9 cellular contexts compared by ENCODE assay signal in genomic region chr19:1273263-1274041, GRCh38. TPM values are rescaled to one million over a fixed set of nuclear protein-coding genes. Genes with fewer than 3 reads are reported as not detected.
A peak's percentile ranks its signal among the peaks of the same experiment; 100 is the strongest.
DNase-seq lines count a peak whose midpoint lies in the region; ATAC-seq and TF ChIP-seq lines count a peak whose summit lies in the region.
"Had no signal": no experiment of that assay in that cellular context is flagged by ENCODE, and none has a peak within 500 bp of the region (broad histone marks: within the 10 kb centered on the region; RNA-seq: fewer than 3 reads in every experiment).

No MANE protein-coding gene starts in this region.

- DNase-seq in SK-N-MC (ENCODE audit: low read depth, low spot score) (no peak), fibroblast of lung (ENCODE audit: low read depth in 2 of 2) (no peak), 8988T (no peak), SKM-1 (lab: John Stamatoyannopoulos, UW; ENCODE audit: unreplicated experiment) (no peak), NCI-H446 treated with DMSO at 0.1 percent for 48 hours (lab: John Stamatoyannopoulos, UW) (no peak)

- H3K36me3 ChIP-seq in SK-N-MC (ENCODE audit: insufficient read depth, low read length) (peaks cover 52% of the 10 kb centered on the region), fibroblast of lung (ENCODE audit: control insufficient read depth, insufficient read depth, low read length) (peaks cover 40% of the 10 kb centered on the region), skeletal muscle satellite cell (ENCODE audit: insufficient read depth, low read length) (peaks cover 51% of the 10 kb centered on the region)

- no peak overlapping the region for H3K4me3 ChIP-seq in SK-N-MC
- H3K4me3 ChIP-seq in fibroblast of lung (replicated peaks in 1 of 4; ENCODE audit: control extremely low read depth in 1 of 4, insufficient read depth in 1 of 4, low read depth in 3 of 4, low read length in 4 of 4) = peak overlapping the region in 1 of 4 experiments; percentile 7
- H3K4me3 ChIP-seq in skeletal muscle satellite cell (ENCODE audit: low read length) = no peak overlapping the region

- no peaks in the 10 kb centered on the region for H3K9me3 ChIP-seq in SK-N-MC (ENCODE audit: low read depth, low read length)
- no peaks in the 10 kb centered on the region for H3K9me3 ChIP-seq in fibroblast of lung (ENCODE audit: control insufficient read depth, insufficient read depth, low read depth, low read length)
- no peaks in the 10 kb centered on the region for H3K9me3 ChIP-seq in skeletal muscle satellite cell (replicated peaks; ENCODE audit: low read length)

- H4K20me1 ChIP-seq in fibroblast of lung (ENCODE audit: control insufficient read depth, extremely low read depth, insufficient read depth, low read length) = no peaks in the 10 kb centered on the region

- H3K4me2 ChIP-seq in fibroblast of lung (ENCODE audit: extremely low read depth, insufficient read depth, low read length) = no peak overlapping the region
- H3K4me2 ChIP-seq in skeletal muscle satellite cell (ENCODE audit: low read length) = peak overlapping the region; percentile 96

- no peak overlapping the region for H3K9ac ChIP-seq in SK-N-MC (ENCODE audit: insufficient read length)
- H3K9ac ChIP-seq in fibroblast of lung (ENCODE audit: insufficient read depth, low read length) = peak overlapping the region; percentile 21
- no peak overlapping the region for H3K9ac ChIP-seq in skeletal muscle satellite cell (ENCODE audit: low read depth, low read length)

- no peak overlapping the region for H2AFZ ChIP-seq in fibroblast of lung (ENCODE audit: low read length)

- TF ChIP-seq CTCF in fibroblast of lung (conservative IDR thresholded peaks at IDR 0.05 in 1 of 2, IDR thresholded peaks at IDR 0.05 in 1 of 2; ENCODE audit: low read depth in 1 of 2, low read length in 2 of 2) = no peak

- H3K79me2 ChIP-seq in fibroblast of lung (ENCODE audit: control insufficient read depth, insufficient read depth, low read length) = peaks cover 58% of the 10 kb centered on the region

- TF ChIP-seq POLR2A in GM19099 (IDR thresholded peaks at IDR 0.05; ENCODE audit: extremely low read depth, insufficient read length, low read depth) = peak; percentile 32

- H3K27ac ChIP-seq in SK-N-MC (peak overlapping the region; percentile 98), fibroblast of lung (ENCODE audit: insufficient read depth, low read length) (peak overlapping the region; percentile 22)

- ATAC-seq in HG02571 (IDR thresholded peaks at IDR 0.05; ENCODE audit: unreplicated experiment) = no peak

- H3K4me1 ChIP-seq in fibroblast of lung (ENCODE audit: control insufficient read depth, extremely low read depth, insufficient read depth, low read length) = peaks cover 37% of the 10 kb centered on the region
- peaks cover 67% of the 10 kb centered on the region for H3K4me1 ChIP-seq in skeletal muscle satellite cell (ENCODE audit: control insufficient read depth, insufficient read depth, low read length)

- H3K27me3 ChIP-seq in fibroblast of lung (ENCODE audit: control insufficient read depth, insufficient read depth, low read length) (no peaks in the 10 kb centered on the region), skeletal muscle satellite cell (ENCODE audit: control insufficient read depth, insufficient read depth, low read length) (no peaks in the 10 kb centered on the region)

RNA-seq across cellular contexts. Expression of gene FAM174C, which starts 1.9 kb away (rescaled TPM):
- 22.5 and 24.7 TPM in 2 replicates for total RNA-seq in fibroblast of lung
- 16.1 and 23.7 TPM in 2 replicates for polyA plus RNA-seq in fibroblast of lung
- polyA plus RNA-seq in fibroblast of lung (2012) = 34.6 and 64.3 TPM in 2 replicates
- 12.0 and 14.1 TPM in 2 replicates for polyA minus RNA-seq in fibroblast of lung (ENCODE audit: low replicate concordance)
- total RNA-seq in skeletal muscle satellite cell (2012; rRNA removed) = 36.5 and 60.9 TPM in 2 replicates

RNA-seq across cellular contexts. Expression of gene CIRBP, which starts 4.3 kb away (rescaled TPM):
- total RNA-seq in fibroblast of lung = 104 and 110 TPM in 2 replicates
- 260 and 298 TPM in 2 replicates for polyA plus RNA-seq in fibroblast of lung
- polyA plus RNA-seq in fibroblast of lung (2012) = 315 and 327 TPM in 2 replicates
- polyA minus RNA-seq in fibroblast of lung (ENCODE audit: low replicate concordance) = 45.9 and 74.1 TPM in 2 replicates
- total RNA-seq in skeletal muscle satellite cell (2012; rRNA removed) = 165 and 205 TPM in 2 replicates

RNA-seq across cellular contexts. Expression of gene EFNA2, which starts 12.2 kb away (rescaled TPM):
- total RNA-seq in fibroblast of lung = 0.17 TPM in 1 of 2 replicates, not detected in the other
- not detected in 2 replicates for polyA plus RNA-seq in fibroblast of lung
- polyA plus RNA-seq in fibroblast of lung (2012) = not detected in 2 replicates
- not detected in 2 replicates for polyA minus RNA-seq in fibroblast of lung (ENCODE audit: low replicate concordance)
- 0.25 TPM in 1 of 2 replicates, not detected in the other for total RNA-seq in skeletal muscle satellite cell (2012; rRNA removed)
- total RNA-seq: LHCN-M2 had no signal

RNA-seq across cellular contexts. Expression of gene MIDN, which starts 25.1 kb away (rescaled TPM):
- total RNA-seq in fibroblast of lung = 13.6 and 18.8 TPM in 2 replicates
- 12.0 and 18.0 TPM in 2 replicates for polyA plus RNA-seq in fibroblast of lung
- 30.3 and 40.2 TPM in 2 replicates for polyA plus RNA-seq in fibroblast of lung (2012)
- polyA minus RNA-seq in fibroblast of lung (ENCODE audit: low replicate concordance) = 27.6 and 36.6 TPM in 2 replicates
- total RNA-seq in skeletal muscle satellite cell (2012; rRNA removed) = 21.3 and 31.0 TPM in 2 replicates

RNA-seq across cellular contexts. Expression of gene ATP5F1D, which starts 31.9 kb away (rescaled TPM):
- total RNA-seq in fibroblast of lung = 13.4 and 20.5 TPM in 2 replicates
- polyA plus RNA-seq in fibroblast of lung = 53.8 and 79.8 TPM in 2 replicates
- polyA plus RNA-seq in fibroblast of lung (2012) = 174 and 278 TPM in 2 replicates
- polyA minus RNA-seq in fibroblast of lung (ENCODE audit: low replicate concordance) = 23.2 and 31.0 TPM in 2 replicates
- 33.9 and 42.1 TPM in 2 replicates for total RNA-seq in skeletal muscle satellite cell (2012; rRNA removed)
